7 cellular contexts compared by ENCODE assay signal in the genomic region with DNA sequence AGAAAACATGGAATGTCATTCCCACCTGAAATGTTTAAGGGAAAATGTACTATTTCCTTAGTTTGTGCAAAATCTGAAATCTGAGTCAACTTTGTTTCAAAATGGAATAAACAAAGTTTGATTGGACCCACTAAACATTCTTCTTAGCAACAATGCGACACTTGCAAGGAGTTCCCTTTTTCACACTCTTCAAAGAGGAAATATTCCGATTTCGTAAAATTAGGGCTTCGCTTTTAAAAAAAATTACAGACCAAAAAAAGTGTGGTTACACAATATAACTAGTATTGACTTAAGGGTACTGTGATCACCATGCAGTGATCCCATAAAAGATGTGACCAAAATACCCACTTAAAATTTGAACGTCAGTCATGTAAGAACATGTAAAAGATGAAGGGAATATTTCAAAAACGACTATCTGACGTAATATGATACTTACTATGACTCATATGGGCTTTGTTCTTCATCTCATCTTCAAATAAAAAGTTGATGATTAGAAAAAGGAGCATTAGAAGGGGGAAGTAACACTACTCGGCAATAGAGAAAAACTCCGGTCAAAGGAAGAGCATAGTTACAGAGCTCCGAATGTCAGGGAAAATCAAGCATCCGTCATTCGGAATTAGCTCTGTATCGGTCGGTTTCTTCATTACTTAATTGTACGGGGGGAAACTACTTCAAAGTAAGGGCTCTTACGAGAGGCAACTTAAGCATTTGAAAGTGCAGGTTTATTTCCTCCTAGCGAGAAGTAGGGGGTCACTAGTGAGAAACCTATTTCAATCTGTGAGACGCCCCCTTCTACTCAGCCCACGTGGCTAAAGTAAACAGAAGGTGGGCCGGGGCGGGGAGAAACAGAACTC. TPM values are rescaled to one million over a fixed set of nuclear protein-coding genes. Genes with fewer than 3 reads are reported as not detected.
DNase-seq lines count a peak whose midpoint lies in the region; ATAC-seq, FAIRE-seq and TF ChIP-seq lines count a peak whose summit lies in the region.

No MANE protein-coding gene starts in this region.

- H3K4me3 Mint-ChIP-seq in activated T-helper 1 cell treated with anti-CD3 and anti-CD28 coated beads, Interleukin-12 subunit alpha, Interleukin-12 subunit beta, Interleukin-2, Interleukin-4 antibody, amounts not matched to agents 30 ng/mL and 10 ng/mL and 1 ng/mL, durations not matched to agents 14 hours and 24 hours and 36 hours = peak overlapping the region; percentile 95
- peak overlapping the region; percentile 92 to 99 (median 98) for H3K4me3 Mint-ChIP-seq in immature natural killer cell
- peak overlapping the region; percentile 90 for H3K4me3 Mint-ChIP-seq in stimulated activated naive CD8-positive, alpha-beta T cell treated with anti-CD3 and anti-CD28 coated beads, Interleukin-15, Interleukin-2, amounts not matched to agents 100 ng/mL and 50 ng/mL, for 24 hours

- peaks cover 48% of the 10 kb centered on the region for H3K4me1 Mint-ChIP-seq in activated T-helper 1 cell treated with anti-CD3 and anti-CD28 coated beads, Interleukin-12 subunit alpha, Interleukin-12 subunit beta, Interleukin-2, Interleukin-4 antibody, amounts not matched to agents 30 ng/mL and 10 ng/mL and 1 ng/mL, durations not matched to agents 14 hours and 24 hours and 36 hours (ENCODE audit: low read depth)
- H3K4me1 Mint-ChIP-seq in immature natural killer cell = peaks cover 37 to 42% of the 10 kb centered on the region in 2 donors
- peaks cover 41% of the 10 kb centered on the region for H3K4me1 Mint-ChIP-seq in stimulated activated naive CD8-positive, alpha-beta T cell treated with anti-CD3 and anti-CD28 coated beads, Interleukin-15, Interleukin-2, amounts not matched to agents 100 ng/mL and 50 ng/mL, for 24 hours (ENCODE audit: low read depth)

- H3K9me3 Mint-ChIP-seq in activated T-helper 1 cell treated with anti-CD3 and anti-CD28 coated beads, Interleukin-12 subunit alpha, Interleukin-12 subunit beta, Interleukin-2, Interleukin-4 antibody, amounts not matched to agents 30 ng/mL and 10 ng/mL and 1 ng/mL, durations not matched to agents 14 hours and 24 hours and 36 hours = no peaks in the 10 kb centered on the region
- no peaks in the 10 kb centered on the region for H3K9me3 Mint-ChIP-seq in immature natural killer cell
- H3K9me3 Mint-ChIP-seq in stimulated activated naive CD8-positive, alpha-beta T cell treated with anti-CD3 and anti-CD28 coated beads, Interleukin-15, Interleukin-2, amounts not matched to agents 100 ng/mL and 50 ng/mL, for 24 hours = no peaks in the 10 kb centered on the region

- no peak for FAIRE-seq in H54 (lab: Jason Lieb, UNC)

- no peak for TF ChIP-seq POLR2A in H54 (IDR thresholded peaks at IDR 0.05; ENCODE audit: low read depth, low read length)

- no peak for DNase-seq in activated T-helper 1 cell treated with anti-CD3 and anti-CD28 coated beads, Interleukin-12 subunit alpha, Interleukin-12 subunit beta, Interleukin-2, Interleukin-4 antibody, amounts not matched to agents 30 ng/mL and 10 ng/mL and 1 ng/mL, durations not matched to agents 14 hours and 24 hours and 36 hours (ENCODE audit: low spot score)
- DNase-seq in immature natural killer cell (no peak), left colon (no peak), H54 (ENCODE audit: insufficient read length, low spot score) (no peak)

- ATAC-seq in GM18502 (IDR thresholded peaks at IDR 0.05; ENCODE audit: poor library complexity, unreplicated experiment) (peak; percentile 14), HG03442 (IDR thresholded peaks at IDR 0.05; ENCODE audit: unreplicated experiment) (peak; percentile 1), left colon (no peak)

- H3K36me3 Mint-ChIP-seq in activated T-helper 1 cell treated with anti-CD3 and anti-CD28 coated beads, Interleukin-12 subunit alpha, Interleukin-12 subunit beta, Interleukin-2, Interleukin-4 antibody, amounts not matched to agents 30 ng/mL and 10 ng/mL and 1 ng/mL, durations not matched to agents 14 hours and 24 hours and 36 hours (ENCODE audit: low read depth) = peaks cover 5% of the 10 kb centered on the region
- H3K36me3 Mint-ChIP-seq in immature natural killer cell = no peaks in the 10 kb centered on the region
- H3K36me3 Mint-ChIP-seq in stimulated activated naive CD8-positive, alpha-beta T cell treated with anti-CD3 and anti-CD28 coated beads, Interleukin-15, Interleukin-2, amounts not matched to agents 100 ng/mL and 50 ng/mL, for 24 hours (ENCODE audit: low read depth) = peaks cover 4% of the 10 kb centered on the region

- peak overlapping the region; percentile 95 for H3K27ac Mint-ChIP-seq in activated T-helper 1 cell treated with anti-CD3 and anti-CD28 coated beads, Interleukin-12 subunit alpha, Interleukin-12 subunit beta, Interleukin-2, Interleukin-4 antibody, amounts not matched to agents 30 ng/mL and 10 ng/mL and 1 ng/mL, durations not matched to agents 14 hours and 24 hours and 36 hours
- H3K27ac Mint-ChIP-seq in immature natural killer cell = peak overlapping the region; percentile 85 to 95 (median 90)
- H3K27ac Mint-ChIP-seq in stimulated activated naive CD8-positive, alpha-beta T cell treated with anti-CD3 and anti-CD28 coated beads, Interleukin-15, Interleukin-2, amounts not matched to agents 100 ng/mL and 50 ng/mL, for 24 hours = peak overlapping the region; percentile 96

- intact Hi-C loops in activated T-helper 1 cell treated with anti-CD3 and anti-CD28 coated beads, Interleukin-12 subunit alpha, Interleukin-12 subunit beta, Interleukin-2, Interleukin-4 antibody, amounts not matched to agents 30 ng/mL and 10 ng/mL and 1 ng/mL, durations not matched to agents 14 hours and 24 hours and 36 hours (cut with micrococcal nuclease) = loop anchor here (5.0 kb wide), 2 partner anchors 213 to 1172 kb away; partner anchors contain the start of genes AIMP1 and TBCK
- intact Hi-C loops in left colon (cut with DNase I, micrococcal nuclease) = no loop called here

- no peaks in the 10 kb centered on the region for H3K27me3 Mint-ChIP-seq in activated T-helper 1 cell treated with anti-CD3 and anti-CD28 coated beads, Interleukin-12 subunit alpha, Interleukin-12 subunit beta, Interleukin-2, Interleukin-4 antibody, amounts not matched to agents 30 ng/mL and 10 ng/mL and 1 ng/mL, durations not matched to agents 14 hours and 24 hours and 36 hours (ENCODE audit: insufficient read depth)
- peaks cover 2 to 7% (median 2%) of the 10 kb centered on the region in 3 donors for H3K27me3 Mint-ChIP-seq in immature natural killer cell (ENCODE audit: low read depth in 3 of 3)
- H3K27me3 Mint-ChIP-seq in stimulated activated naive CD8-positive, alpha-beta T cell treated with anti-CD3 and anti-CD28 coated beads, Interleukin-15, Interleukin-2, amounts not matched to agents 100 ng/mL and 50 ng/mL, for 24 hours = no peaks in the 10 kb centered on the region

RNA-seq across cellular contexts. Expression of gene TET2, which starts 1.4 kb away (rescaled TPM):
- 28.7 and 28.8 TPM in 2 replicates for total RNA-seq in activated T-helper 1 cell treated with anti-CD3 and anti-CD28 coated beads, Interleukin-12 subunit alpha, Interleukin-12 subunit beta, Interleukin-2, Interleukin-4 antibody, amounts not matched to agents 30 ng/mL and 10 ng/mL and 1 ng/mL, durations not matched to agents 14 hours and 24 hours and 36 hours
- 10 to 100 TPM; 12.3 to 36.2 (median 15.9) TPM for polyA plus RNA-seq in immature natural killer cell
- total RNA-seq in left colon = 10 to 100 TPM; 30.8 to 31.2 TPM
